ENCODE assay signal across 8 cellular contexts in genomic region chr20:57709823-57710799, GRCh38. TPM values are rescaled to one million over a fixed set of nuclear protein-coding genes. Genes with fewer than 3 reads are reported as not detected.
DNase-seq lines count a peak whose midpoint lies in the region; ATAC-seq and TF ChIP-seq lines count a peak whose summit lies in the region.

PMEPA1 (minus strand) TSS chr20:57710015; CDS start chr20:57709582, 433 bp downstream.

- no peaks in the 10 kb centered on the region for H3K9me3 Mint-ChIP-seq in activated naive CD4-positive, alpha-beta T cell treated with anti-CD3 and anti-CD28 coated beads, Interleukin-2, amount 50 U/mL, for 24 hours

- H3K27ac ChIP-seq in SJSA1 (peak within 1 kb of the TSS; percentile 80), neutrophil (no peak within 1 kb of the TSS)

- H3K4me3 Mint-ChIP-seq in activated naive CD4-positive, alpha-beta T cell treated with anti-CD3 and anti-CD28 coated beads, Interleukin-2, amount 50 U/mL, for 24 hours, result peak within 1 kb of the TSS; percentile 91

- H3K27me3 Mint-ChIP-seq in activated naive CD4-positive, alpha-beta T cell treated with anti-CD3 and anti-CD28 coated beads, Interleukin-2, amount 50 U/mL, for 24 hours, result no peaks in the 10 kb centered on the region

- peak within 1 kb of the TSS; percentile 83 for H3K4me3 ChIP-seq in SJSA1
- peak within 1 kb of the TSS; percentile 51 to 53 for H3K4me3 ChIP-seq in neutrophil (ENCODE audit: low read depth in 1 of 2, low read length in 1 of 2)

- no peaks in the 10 kb centered on the region for H3K36me3 Mint-ChIP-seq in activated naive CD4-positive, alpha-beta T cell treated with anti-CD3 and anti-CD28 coated beads, Interleukin-2, amount 50 U/mL, for 24 hours

- H3K27ac Mint-ChIP-seq in activated naive CD4-positive, alpha-beta T cell treated with anti-CD3 and anti-CD28 coated beads, Interleukin-2, amount 50 U/mL, for 24 hours, result peak within 1 kb of the TSS; percentile 91

- peaks cover 44% of the 10 kb centered on the region for H3K4me1 Mint-ChIP-seq in activated naive CD4-positive, alpha-beta T cell treated with anti-CD3 and anti-CD28 coated beads, Interleukin-2, amount 50 U/mL, for 24 hours

- peak; percentile 73 for ATAC-seq in GM21737 (IDR thresholded peaks at IDR 0.05; ENCODE audit: unreplicated experiment)

- peak; percentile 97 for DNase-seq in DMS 273 (lab: John Stamatoyannopoulos, UW; ENCODE audit: unreplicated experiment)
- DNase-seq in LHCN-M2 (ENCODE audit: low read depth), result peak; percentile 93
- DNase-seq in SJSA1 (ENCODE audit: low read depth in 1 of 2, low spot score in 2 of 2), result peak; percentile 96 to 97
- DNase-seq in globus pallidus (ENCODE audit: low spot score), result peak; percentile 87
- peak; percentile 90 for DNase-seq in stromal cell of bone marrow (ENCODE audit: low read depth)

- H3K36me3 ChIP-seq in SJSA1, result no peaks in the 10 kb centered on the region
- no peaks in the 10 kb centered on the region for H3K36me3 ChIP-seq in neutrophil

- H3K27me3 ChIP-seq in SJSA1 (replicated peaks), result no peaks in the 10 kb centered on the region
- H3K27me3 ChIP-seq in neutrophil, result peaks cover 80% of the 10 kb centered on the region

- no peak for TF ChIP-seq CTCF in neutrophil (IDR thresholded peaks at IDR 0.05)

- H3K4me1 ChIP-seq in SJSA1 (replicated peaks), result peaks cover 30% of the 10 kb centered on the region
- H3K4me1 ChIP-seq in neutrophil (ENCODE audit: control insufficient read depth in 1 of 2, insufficient read depth in 1 of 2, low read depth in 1 of 2, low read length in 1 of 2), result peaks cover 17 to 22% of the 10 kb centered on the region in 2 experiments

- no peaks in the 10 kb centered on the region for H3K9me3 ChIP-seq in SJSA1 (replicated peaks)
- H3K9me3 ChIP-seq in neutrophil, result no peaks in the 10 kb centered on the region

RNA-seq across cellular contexts. Expression of gene PMEPA1, which starts in this region (rescaled TPM):
- total RNA-seq in LHCN-M2 (2014; rRNA removed), result 2.4 and 2.8 TPM in 2 replicates
- polyA plus RNA-seq in LHCN-M2 (2012), result 13.0 TPM
- 4.9 and 13.9 TPM in 2 replicates for total RNA-seq in SJSA1 (2014; rRNA removed; shearing (Covaris generic))
